8 cellular contexts compared by ENCODE assay signal in genomic region chr15:76185716-76186115, GRCh38.
DNase-seq lines count a peak whose midpoint lies in the region; ATAC-seq, FAIRE-seq and TF ChIP-seq lines count a peak whose summit lies in the region.

No MANE protein-coding gene starts in this region.

- H3F3A ChIP-seq in GM23248 (ENCODE audit: insufficient read depth) = 0 out of 2 replicates have a peak, but pooled peaks cover 11% of the 10 kb centered on the region

- H3K9me3 ChIP-seq in GM23248 (ENCODE audit: low read depth) (no peaks in the 10 kb centered on the region), pancreas (no peaks in the 10 kb centered on the region)

- peak in 3 of 4 donors; percentile 13 to 33 (median 23) for TF ChIP-seq CTCF in pancreas (IDR thresholded peaks at IDR 0.05)

- H3K9ac ChIP-seq in GM23248 = no peak overlapping the region

- H3K36me3 ChIP-seq in GM23248 (ENCODE audit: low read depth) = no peaks in the 10 kb centered on the region
- no peaks in the 10 kb centered on the region for H3K36me3 ChIP-seq in pancreas

- DNase-seq in CMK (ENCODE audit: low read depth) (peak; percentile 17), GM23248 (peak; percentile 87), NCI-H82 (lab: John Stamatoyannopoulos, UW) (peak; percentile 81), dermis microvascular lymphatic vessel endothelial cell (ENCODE audit: low read depth in 2 of 2) (peak; percentile 30 to 63), pancreas (peak in 1 of 6 donors; percentile 38), cerebellar nuclear complex (lab: John Stamatoyannopoulos, UW) (no peak)

- peak in 3 of 4 donors; percentile 68 to 77 (median 72) for ATAC-seq in pancreas
- ATAC-seq in GM21528 (IDR thresholded peaks at IDR 0.05; ENCODE audit: low FRiP score, unreplicated experiment) = no peak
- ATAC-seq in GM19395 (IDR thresholded peaks at IDR 0.05; ENCODE audit: unreplicated experiment) = no peak

- no peaks in the 10 kb centered on the region for H3K79me2 ChIP-seq in GM23248 (ENCODE audit: insufficient read depth)

- H4K20me1 ChIP-seq in GM23248 (ENCODE audit: insufficient read depth) = no peaks in the 10 kb centered on the region

- H3K4me3 ChIP-seq in GM23248 (no peak overlapping the region), pancreas (no peak overlapping the region)

- H3K27me3 ChIP-seq in GM23248 (replicated peaks; ENCODE audit: insufficient read depth) (no peaks in the 10 kb centered on the region), pancreas (no peaks in the 10 kb centered on the region)

- H3K9me2 ChIP-seq in GM23248 (ENCODE audit: insufficient read depth) = no peaks in the 10 kb centered on the region

- 14 to 18% methylated on average over 3 of the region's 3 CpGs for WGBS in GM23248 (ENCODE audit: low coverage in 1 of 2, low lambda C conversion rate in 2 of 2, missing lambda C conversion rate in 2 of 2), 2 experiments
- WGBS in pancreas, 2 donors = 57 to 61% methylated on average over 3 of the region's 3 CpGs

- peaks cover 17% of the 10 kb centered on the region for H3K4me1 ChIP-seq in GM23248 (ENCODE audit: insufficient read depth)
- no peaks in the 10 kb centered on the region for H3K4me1 ChIP-seq in pancreas

- in situ Hi-C loops in GM23248 (cut with MboI) = no loop called here

- peak overlapping the region; percentile 20; the same call in 1 of the 2 replicates for H3K27ac ChIP-seq in GM23248
- no peak overlapping the region for H3K27ac ChIP-seq in pancreas

- intact Hi-C loops in pancreas (cut with DNase I) = no loop called here

- no peak for FAIRE-seq in pancreas (lab: Jason Lieb, UNC)

- H3K4me2 ChIP-seq in GM23248 (ENCODE audit: unreplicated experiment) = peak overlapping the region; percentile 24

- H2AFZ ChIP-seq in GM23248 = peak overlapping the region; percentile 60

Comparison
In these comparisons a context has a peak if more than half of its experiments do, and no peak if none do; other contexts are left out.
1. DNase-seq: peak in CMK (single experiment), GM23248 (single experiment), NCI-H82 (single experiment) and dermis microvascular lymphatic vessel endothelial cell (2 of 2); none in cerebellar nuclear complex (0 of 2).
2. ATAC-seq: peak in pancreas (3 of 4); none in GM21528 (single experiment) and GM19395 (single experiment).